In genomic region chr5:131795879-131796792, GRCh38 we compare ENCODE assay signal across 1 cellular context.
TF ChIP-seq lines count a peak whose summit lies in the region.

No MANE protein-coding gene starts in this region.

TF ChIP-seq in HEK293, 187 proteins besides CTCF, POLR2A, EP300 and RAD21 (continued from another document):
- TF ChIP-seq, protein P1, sequence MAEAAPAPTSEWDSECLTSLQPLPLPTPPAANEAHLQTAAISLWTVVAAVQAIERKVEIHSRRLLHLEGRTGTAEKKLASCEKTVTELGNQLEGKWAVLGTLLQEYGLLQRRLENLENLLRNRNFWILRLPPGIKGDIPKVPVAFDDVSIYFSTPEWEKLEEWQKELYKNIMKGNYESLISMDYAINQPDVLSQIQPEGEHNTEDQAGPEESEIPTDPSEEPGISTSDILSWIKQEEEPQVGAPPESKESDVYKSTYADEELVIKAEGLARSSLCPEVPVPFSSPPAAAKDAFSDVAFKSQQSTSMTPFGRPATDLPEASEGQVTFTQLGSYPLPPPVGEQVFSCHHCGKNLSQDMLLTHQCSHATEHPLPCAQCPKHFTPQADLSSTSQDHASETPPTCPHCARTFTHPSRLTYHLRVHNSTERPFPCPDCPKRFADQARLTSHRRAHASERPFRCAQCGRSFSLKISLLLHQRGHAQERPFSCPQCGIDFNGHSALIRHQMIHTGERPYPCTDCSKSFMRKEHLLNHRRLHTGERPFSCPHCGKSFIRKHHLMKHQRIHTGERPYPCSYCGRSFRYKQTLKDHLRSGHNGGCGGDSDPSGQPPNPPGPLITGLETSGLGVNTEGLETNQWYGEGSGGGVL (tag by site-specific recombination; IDR thresholded peaks at IDR 0.05) = 0 out of 2 replicates have a peak, but pooled peaks have one; percentile 16
- TF ChIP-seq ZBTB1 (tag by site-specific recombination; IDR thresholded peaks at IDR 0.05) (no peak), BCL11B (tag by site-specific recombination; IDR thresholded peaks at IDR 0.05; ENCODE audit: low read depth) (peak; percentile 14; the same call in 1 of the 2 replicates), ZNF623 (tag by site-specific recombination; IDR thresholded peaks at IDR 0.05) (0 out of 2 replicates have a peak, but pooled peaks have one; percentile 7), ZNF394 (tag by site-specific recombination; IDR thresholded peaks at IDR 0.05; ENCODE audit: borderline replicate concordance) (0 out of 2 replicates have a peak, but pooled peaks have one; percentile 9), ZNF266 (tag by site-specific recombination; IDR thresholded peaks at IDR 0.05; ENCODE audit: low read depth) (0 out of 2 replicates have a peak, but pooled peaks have one; percentile 13), ZNF292 (tag by site-specific recombination; IDR thresholded peaks at IDR 0.05; ENCODE audit: borderline replicate concordance, low read depth) (0 out of 2 replicates have a peak, but pooled peaks have one; percentile 2), ZBTB20 (tag by site-specific recombination; IDR thresholded peaks at IDR 0.05) (0 out of 2 replicates have a peak, but pooled peaks have one; percentile 31), SCRT2 (tag by site-specific recombination; IDR thresholded peaks at IDR 0.05) (peak; percentile 92), INSM2 (tag by site-specific recombination; IDR thresholded peaks at IDR 0.05) (no peak), ZBTB48 (tag by site-specific recombination; IDR thresholded peaks at IDR 0.05) (no peak; the same call in 1 of the 2 replicates), ZFP3 (tag by site-specific recombination; IDR thresholded peaks at IDR 0.05; ENCODE audit: low read depth) (no peak), ZNF37A (tag by site-specific recombination; IDR thresholded peaks at IDR 0.05) (no peak), YY1 (tag by site-specific recombination; IDR thresholded peaks at IDR 0.05) (0 out of 2 replicates have a peak, but pooled peaks have one; percentile 43), SP7 (tag by site-specific recombination; IDR thresholded peaks at IDR 0.05) (no peak), KLF9 (tag by site-specific recombination; IDR thresholded peaks at IDR 0.05; ENCODE audit: low read depth) (no peak), ZNF560 (tag by site-specific recombination; IDR thresholded peaks at IDR 0.05; ENCODE audit: borderline replicate concordance) (no peak), REST (tag by site-specific recombination; IDR thresholded peaks at IDR 0.05) (0 out of 2 replicates have a peak, but pooled peaks have one; percentile 23), ZNF341 (tag by site-specific recombination; IDR thresholded peaks at IDR 0.05; ENCODE audit: low read depth) (peak; percentile 60), ZNF629 (tag by site-specific recombination; IDR thresholded peaks at IDR 0.05) (no peak)
- TF ChIP-seq, protein P2, sequence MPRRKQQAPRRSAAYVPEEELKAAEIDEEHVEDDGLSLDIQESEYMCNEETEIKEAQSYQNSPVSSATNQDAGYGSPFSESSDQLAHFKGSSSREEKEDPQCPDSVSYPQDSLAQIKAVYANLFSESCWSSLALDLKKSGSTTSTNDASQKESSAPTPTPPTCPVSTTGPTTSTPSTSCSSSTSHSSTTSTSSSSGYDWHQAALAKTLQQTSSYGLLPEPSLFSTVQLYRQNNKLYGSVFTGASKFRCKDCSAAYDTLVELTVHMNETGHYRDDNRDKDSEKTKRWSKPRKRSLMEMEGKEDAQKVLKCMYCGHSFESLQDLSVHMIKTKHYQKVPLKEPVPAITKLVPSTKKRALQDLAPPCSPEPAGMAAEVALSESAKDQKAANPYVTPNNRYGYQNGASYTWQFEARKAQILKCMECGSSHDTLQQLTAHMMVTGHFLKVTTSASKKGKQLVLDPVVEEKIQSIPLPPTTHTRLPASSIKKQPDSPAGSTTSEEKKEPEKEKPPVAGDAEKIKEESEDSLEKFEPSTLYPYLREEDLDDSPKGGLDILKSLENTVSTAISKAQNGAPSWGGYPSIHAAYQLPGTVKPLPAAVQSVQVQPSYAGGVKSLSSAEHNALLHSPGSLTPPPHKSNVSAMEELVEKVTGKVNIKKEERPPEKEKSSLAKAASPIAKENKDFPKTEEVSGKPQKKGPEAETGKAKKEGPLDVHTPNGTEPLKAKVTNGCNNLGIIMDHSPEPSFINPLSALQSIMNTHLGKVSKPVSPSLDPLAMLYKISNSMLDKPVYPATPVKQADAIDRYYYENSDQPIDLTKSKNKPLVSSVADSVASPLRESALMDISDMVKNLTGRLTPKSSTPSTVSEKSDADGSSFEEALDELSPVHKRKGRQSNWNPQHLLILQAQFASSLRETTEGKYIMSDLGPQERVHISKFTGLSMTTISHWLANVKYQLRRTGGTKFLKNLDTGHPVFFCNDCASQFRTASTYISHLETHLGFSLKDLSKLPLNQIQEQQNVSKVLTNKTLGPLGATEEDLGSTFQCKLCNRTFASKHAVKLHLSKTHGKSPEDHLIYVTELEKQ (tag by site-specific recombination; IDR thresholded peaks at IDR 0.05; ENCODE audit: borderline replicate concordance) = no peak
- TF ChIP-seq, protein P3, sequence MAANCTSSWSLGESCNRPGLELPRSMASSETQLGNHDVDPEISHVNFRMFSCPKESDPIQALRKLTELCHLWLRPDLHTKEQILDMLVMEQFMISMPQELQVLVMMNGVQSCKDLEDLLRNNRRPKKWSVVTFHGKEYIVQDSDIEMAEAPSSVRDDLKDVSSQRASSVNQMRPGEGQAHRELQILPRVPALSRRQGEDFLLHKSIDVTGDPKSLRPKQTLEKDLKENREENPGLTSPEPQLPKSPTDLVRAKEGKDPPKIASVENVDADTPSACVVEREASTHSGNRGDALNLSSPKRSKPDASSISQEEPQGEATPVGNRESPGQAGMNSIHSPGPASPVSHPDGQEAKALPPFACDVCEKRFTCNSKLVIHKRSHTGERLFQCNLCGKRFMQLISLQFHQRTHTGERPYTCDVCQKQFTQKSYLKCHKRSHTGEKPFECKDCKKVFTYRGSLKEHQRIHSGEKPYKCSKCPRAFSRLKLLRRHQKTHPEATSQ (tag by site-specific recombination; IDR thresholded peaks at IDR 0.05) = no peak
- TF ChIP-seq, protein P4, sequence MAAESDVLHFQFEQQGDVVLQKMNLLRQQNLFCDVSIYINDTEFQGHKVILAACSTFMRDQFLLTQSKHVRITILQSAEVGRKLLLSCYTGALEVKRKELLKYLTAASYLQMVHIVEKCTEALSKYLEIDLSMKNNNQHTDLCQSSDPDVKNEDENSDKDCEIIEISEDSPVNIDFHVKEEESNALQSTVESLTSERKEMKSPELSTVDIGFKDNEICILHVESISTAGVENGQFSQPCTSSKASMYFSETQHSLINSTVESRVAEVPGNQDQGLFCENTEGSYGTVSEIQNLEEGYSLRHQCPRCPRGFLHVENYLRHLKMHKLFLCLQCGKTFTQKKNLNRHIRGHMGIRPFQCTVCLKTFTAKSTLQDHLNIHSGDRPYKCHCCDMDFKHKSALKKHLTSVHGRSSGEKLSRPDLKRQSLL (tag by site-specific recombination; IDR thresholded peaks at IDR 0.05) = no peak
